In the genomic region with DNA sequence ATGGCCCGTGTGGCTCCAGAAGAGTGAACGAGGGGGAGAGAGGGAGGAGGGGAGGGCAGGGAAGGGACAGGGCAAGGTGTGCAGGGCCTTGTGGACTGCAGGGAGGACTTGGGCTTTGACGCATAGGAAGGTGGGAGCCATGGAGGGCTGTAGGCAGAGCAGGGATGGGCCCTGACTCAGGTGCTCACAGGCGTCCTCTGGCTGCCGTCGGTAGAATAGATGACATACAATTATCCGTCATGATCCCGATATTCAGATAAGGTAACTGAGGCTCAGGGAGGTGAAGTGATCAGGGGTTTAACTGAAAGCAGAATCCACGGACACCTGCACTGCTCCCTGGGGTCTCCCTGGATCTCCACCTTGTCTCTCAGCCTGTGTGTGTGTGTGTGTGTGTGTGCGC, we compare ENCODE assay signal across 1 cellular context.
TF ChIP-seq lines count a peak whose summit lies in the region.

No MANE protein-coding gene starts in this region.

TF ChIP-seq in liver, 16 proteins besides CTCF, POLR2A, EP300 and RAD21 (continued from another document):
- TF ChIP-seq, protein P1, sequence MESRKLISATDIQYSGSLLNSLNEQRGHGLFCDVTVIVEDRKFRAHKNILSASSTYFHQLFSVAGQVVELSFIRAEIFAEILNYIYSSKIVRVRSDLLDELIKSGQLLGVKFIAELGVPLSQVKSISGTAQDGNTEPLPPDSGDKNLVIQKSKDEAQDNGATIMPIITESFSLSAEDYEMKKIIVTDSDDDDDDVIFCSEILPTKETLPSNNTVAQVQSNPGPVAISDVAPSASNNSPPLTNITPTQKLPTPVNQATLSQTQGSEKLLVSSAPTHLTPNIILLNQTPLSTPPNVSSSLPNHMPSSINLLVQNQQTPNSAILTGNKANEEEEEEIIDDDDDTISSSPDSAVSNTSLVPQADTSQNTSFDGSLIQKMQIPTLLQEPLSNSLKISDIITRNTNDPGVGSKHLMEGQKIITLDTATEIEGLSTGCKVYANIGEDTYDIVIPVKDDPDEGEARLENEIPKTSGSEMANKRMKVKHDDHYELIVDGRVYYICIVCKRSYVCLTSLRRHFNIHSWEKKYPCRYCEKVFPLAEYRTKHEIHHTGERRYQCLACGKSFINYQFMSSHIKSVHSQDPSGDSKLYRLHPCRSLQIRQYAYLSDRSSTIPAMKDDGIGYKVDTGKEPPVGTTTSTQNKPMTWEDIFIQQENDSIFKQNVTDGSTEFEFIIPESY (IDR thresholded peaks at IDR 0.05) = no peak
- TF ChIP-seq FOXA1 (IDR thresholded peaks at IDR 0.05) = no peak
- TF ChIP-seq HNF4G (IDR thresholded peaks at IDR 0.05) = no peak
- TF ChIP-seq EGR1 (IDR thresholded peaks at IDR 0.05; ENCODE audit: low read depth in 2 of 2) = no peak
